ENCODE assay signal across 15 cellular contexts in genomic region chr2:54518430-54518829, GRCh38.
"Had no signal": no experiment of that assay in that cellular context is flagged by ENCODE, and none has a peak within 500 bp of the region (broad histone marks: within the 10 kb centered on the region; RNA-seq: fewer than 3 reads in every experiment).

No MANE protein-coding gene starts in this region.

- H3K9me3 ChIP-seq: SJCRH30 had no signal

- ATAC-seq: Panc1, PC-3, SK-N-SH treated with all-trans-retinoic acid at 6 μM for 48 hours had no signal

- H3K4me3 ChIP-seq: SJCRH30 had no signal

- H3K27me3 ChIP-seq: SJCRH30 had no signal

- H3K27ac ChIP-seq: SJCRH30 had no signal

- DNase-seq: KBM-7; MV-4-11; NCI-H1048; NCI-H1694 treated with DMSO at 0.1 percent for 48 hours; NCI-H1930; NCI-H2107; NCI-H226; NCI-H446; NCI-H524 treated with DMSO at 0.1 percent for 48 hours; NK-92 treated with Interleukin-12 subunit alpha and Interleukin-12 subunit beta, amount 100 ng/mL, for 24 hours; PC-3; SHP77 treated with DMSO at 0.1 percent for 48 hours; SJCRH30 had no signal
